Comparison of ENCODE assay signal across 8 cellular contexts in the genomic region with DNA sequence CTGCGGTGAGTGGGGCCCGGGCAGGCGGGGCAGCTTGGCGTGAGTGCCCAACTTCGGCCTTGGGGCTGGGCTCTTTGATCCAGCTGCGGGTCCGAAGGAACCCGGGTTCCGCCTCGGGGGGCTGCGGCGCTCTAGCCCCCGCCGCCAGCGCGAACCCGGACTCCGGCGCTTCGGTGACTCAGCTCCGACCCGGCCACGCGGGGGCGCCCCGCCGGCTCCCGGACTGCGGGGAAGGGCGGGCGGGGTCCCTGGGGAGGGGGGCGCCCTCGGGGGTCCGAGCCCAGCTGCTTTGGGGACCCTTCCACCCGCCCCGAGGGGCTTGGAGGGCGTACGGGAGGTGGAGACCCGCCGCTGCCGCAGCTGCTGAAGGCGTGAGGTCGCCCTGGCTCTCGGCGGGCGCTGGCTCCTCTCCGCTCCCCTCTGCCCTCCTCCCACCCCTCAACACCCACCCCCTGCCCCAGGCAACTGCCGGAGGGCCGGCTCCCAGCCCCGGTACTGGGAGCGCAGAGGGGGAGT. TPM values are rescaled to one million over a fixed set of nuclear protein-coding genes. Genes with fewer than 3 reads are reported as not detected.
A peak's percentile ranks its signal among the peaks of the same experiment; 100 is the strongest.
DNase-seq lines count a peak whose midpoint lies in the region; ATAC-seq and TF ChIP-seq lines count a peak whose summit lies in the region.

No MANE protein-coding gene starts in this region.

- in situ Hi-C loops in astrocyte of the spinal cord (cut with HindIII; ENCODE audit: low sequenced_read_pairs) = no loop called here

- DNase-seq in Daoy (ENCODE audit: low read depth) = peak; percentile 28
- DNase-seq in astrocyte of the spinal cord (ENCODE audit: low read depth, low spot score) = no peak
- DNase-seq in iPS-NIHi7 (ENCODE audit: extremely low spot score) = peak; percentile 82
- DNase-seq in stimulated activated CD4-positive, alpha-beta T cell treated with anti-CD3 and anti-CD28 coated beads, Interleukin-15, amount 100 ng/mL, for 24 hours = peak; percentile 62
- DNase-seq in DMS79 (lab: John Stamatoyannopoulos, UW) = no peak

- peak overlapping the region; percentile 58 for H3K4me3 ChIP-seq in astrocyte of the spinal cord (ENCODE audit: low read depth, low read length)

- peak; percentile 39 for TF ChIP-seq CTCF in astrocyte of the spinal cord (IDR thresholded peaks at IDR 0.05; ENCODE audit: low read depth, low read length)

- ATAC-seq in HG02610 (IDR thresholded peaks at IDR 0.05; ENCODE audit: unreplicated experiment) = peak; percentile 43
- ATAC-seq in SK-N-SH treated with all-trans-retinoic acid at 6 μM for 48 hours = peak; percentile 58
- ATAC-seq in GM19455 (IDR thresholded peaks at IDR 0.05; ENCODE audit: unreplicated experiment) = no peak

TF ChIP-seq in SK-N-SH treated with all-trans-retinoic acid at 6 μM for 48 hours, 23 proteins besides CTCF, POLR2A, EP300 and RAD21:
- no peak for TF ChIP-seq CREB5 (CRISPR knock-in tag; IDR thresholded peaks at IDR 0.05; ENCODE audit: low read depth)
- TF ChIP-seq ZC3H10 (CRISPR knock-in tag; IDR thresholded peaks at IDR 0.05) = no peak
- no peak for TF ChIP-seq PATZ1 (CRISPR knock-in tag; IDR thresholded peaks at IDR 0.05; ENCODE audit: borderline replicate concordance)
- no peak for TF ChIP-seq GLIS3 (CRISPR knock-in tag; IDR thresholded peaks at IDR 0.05)
- TF ChIP-seq RARB (CRISPR knock-in tag; IDR thresholded peaks at IDR 0.05) = no peak
- no peak for TF ChIP-seq ESRRG (CRISPR knock-in tag; IDR thresholded peaks at IDR 0.05)
- no peak for TF ChIP-seq TSHZ2 (CRISPR knock-in tag; IDR thresholded peaks at IDR 0.05)
- no peak for TF ChIP-seq POU6F1 (CRISPR knock-in tag; IDR thresholded peaks at IDR 0.05; ENCODE audit: borderline replicate concordance, low read depth)
- TF ChIP-seq TCF4 (CRISPR knock-in tag; IDR thresholded peaks at IDR 0.05; ENCODE audit: borderline replicate concordance) = no peak
- TF ChIP-seq TOX (CRISPR knock-in tag; IDR thresholded peaks at IDR 0.05; ENCODE audit: borderline replicate concordance) = no peak
- no peak for TF ChIP-seq ISL1 (CRISPR knock-in tag; IDR thresholded peaks at IDR 0.05)
- TF ChIP-seq SNAI2 (CRISPR knock-in tag; IDR thresholded peaks at IDR 0.05) = no peak
- no peak for TF ChIP-seq OSR1 (CRISPR knock-in tag; IDR thresholded peaks at IDR 0.05)
- no peak for TF ChIP-seq PPARA (CRISPR knock-in tag; IDR thresholded peaks at IDR 0.05; ENCODE audit: borderline replicate concordance)

RNA-seq across cellular contexts. Expression of gene CPNE2, which starts 0.5 kb away (rescaled TPM):
- total RNA-seq in Daoy (2014; rRNA removed; shearing (Covaris generic)) = 10.0 and 15.2 TPM in 2 replicates

Comparison
In these comparisons a context has a peak if more than half of its experiments do, and no peak if none do; other contexts are left out.
1. DNase-seq: peak in Daoy (single experiment), iPS-NIHi7 (single experiment) and stimulated activated CD4-positive, alpha-beta T cell treated with anti-CD3 and anti-CD28 coated beads, Interleukin-15, amount 100 ng/mL, for 24 hours (single experiment); none in astrocyte of the spinal cord (single experiment) and DMS79 (single experiment).